In genomic region chr3:176193032-176193698, GRCh38 we compare ENCODE assay signal across 16 cellular contexts.
DNase-seq lines count a peak whose midpoint lies in the region; ATAC-seq and TF ChIP-seq lines count a peak whose summit lies in the region.
"Had no signal": no experiment of that assay in that cellular context is flagged by ENCODE, and none has a peak within 500 bp of the region (broad histone marks: within the 10 kb centered on the region; RNA-seq: fewer than 3 reads in every experiment).

No MANE protein-coding gene starts in this region.

- no peaks in the 10 kb centered on the region for H3K36me3 ChIP-seq in mesendoderm (ENCODE audit: control insufficient read depth, insufficient read depth, low read length)
- H3K36me3 ChIP-seq in heart left ventricle, result no peaks in the 10 kb centered on the region
- H3K36me3 ChIP-seq: SJSA1 had no signal

- no peak overlapping the region for H2BK120ac ChIP-seq in mesendoderm (ENCODE audit: low read depth, low read length)

- H3K18ac ChIP-seq in mesendoderm (ENCODE audit: low read length), result no peak overlapping the region

- H3K9me3 Mint-ChIP-seq in WTC11 (peaks cover 30% of the 10 kb centered on the region), glutamatergic neuron (ENCODE audit: unreplicated experiment) (peaks cover 2% of the 10 kb centered on the region)

- H3K4me3 Mint-ChIP-seq in WTC11 (no peak overlapping the region), glutamatergic neuron (ENCODE audit: unreplicated experiment) (no peak overlapping the region)

- H3K4me2 ChIP-seq in mesendoderm (ENCODE audit: low read length), result no peak overlapping the region

- no peak for TF ChIP-seq POLR2A in heart left ventricle (IDR thresholded peaks at IDR 0.05)

- POLR2A ChIA-PET in WTC11 (lab: Charles Lee), result no interaction called here

- H3K9ac ChIP-seq in mesendoderm (ENCODE audit: low read length), result no peak overlapping the region

- no peak overlapping the region for H2BK5ac ChIP-seq in mesendoderm (ENCODE audit: low read length)

- H3K27me3 ChIP-seq in mesendoderm (ENCODE audit: insufficient read depth, low read length, poor library complexity) (no peaks in the 10 kb centered on the region), heart left ventricle (no peaks in the 10 kb centered on the region)
- H3K27me3 ChIP-seq: SJSA1 had no signal

- intact Hi-C loops in heart left ventricle (cut with DNase I), result no loop called here

- H3K9me3 ChIP-seq in heart left ventricle, result peaks cover 0 to 43% (median 12%) of the 10 kb centered on the region in 12 donors
- H3K9me3 ChIP-seq: SJSA1 had no signal

- no peak overlapping the region for H3K4me3 ChIP-seq in mesendoderm (ENCODE audit: low read length)
- H3K4me3 ChIP-seq in heart left ventricle, result no peak overlapping the region
- H3K4me3 ChIP-seq: K562, SJSA1 had no signal

- no peaks in the 10 kb centered on the region for H3K4me1 ChIP-seq in mesendoderm (ENCODE audit: control insufficient read depth, low read depth, low read length)
- peaks cover 0 to 8% (median 0%) of the 10 kb centered on the region in 12 donors for H3K4me1 ChIP-seq in heart left ventricle
- H3K4me1 ChIP-seq: SJSA1 had no signal

- no peak overlapping the region for H4K8ac ChIP-seq in mesendoderm (ENCODE audit: low read depth, low read length)

- in situ Hi-C loops in G401 (cut with HindIII; ENCODE audit: low sequenced_read_pairs), result no loop called here

- CTCF ChIA-PET in WTC11 (lab: Charles Lee), result interaction anchor here (0.6 to 1.6 kb wide), 3 partner anchors 11 to 290 kb away, joined by 3 to 4 read pairs (median 4); no protein-coding TSS in a partner anchor

- peaks cover 18% of the 10 kb centered on the region for H3K4me1 Mint-ChIP-seq in WTC11
- H3K4me1 Mint-ChIP-seq in glutamatergic neuron (ENCODE audit: low read depth, unreplicated experiment), result peaks cover 22% of the 10 kb centered on the region

- TF ChIP-seq CTCF in WTC11 (IDR thresholded peaks at IDR 0.05) (no peak), glutamatergic neuron (IDR thresholded peaks at IDR 0.05; ENCODE audit: partially characterized antibody, unreplicated experiment) (no peak), heart left ventricle (IDR thresholded peaks at IDR 0.05) (no peak)

- no peaks in the 10 kb centered on the region for H3K27me3 Mint-ChIP-seq in WTC11 (ENCODE audit: low read depth)
- H3K27me3 Mint-ChIP-seq in glutamatergic neuron (ENCODE audit: unreplicated experiment), result no peaks in the 10 kb centered on the region

- no peaks in the 10 kb centered on the region for H3K79me2 ChIP-seq in mesendoderm (ENCODE audit: control insufficient read depth, insufficient read depth, low read length)

- DNase-seq in WTC11 (ENCODE audit: low spot score) (no peak), glutamatergic neuron (no peak), mesendoderm (peak; percentile 45), NCI-H510A (lab: John Stamatoyannopoulos, UW) (no peak), heart left ventricle (no peak), amniotic stem cell (lab: John Stamatoyannopoulos, UW) (no peak), G401 (ENCODE audit: low spot score) (no peak)
- DNase-seq: COR-L47, MV-4-11, NCI-H1417 treated with DMSO at 0.1 percent for 48 hours, NCI-H1930, NCI-H510A treated with DMSO at 0.1 percent for 48 hours, NCI-H82 had no signal

- H3K79me1 ChIP-seq in mesendoderm (ENCODE audit: low read length), result no peaks in the 10 kb centered on the region

- no peak overlapping the region for H3K4ac ChIP-seq in mesendoderm (ENCODE audit: low read depth, low read length)

- H3K27ac ChIP-seq in mesendoderm (ENCODE audit: low read depth, low read length) (no peak overlapping the region), heart left ventricle (peak overlapping the region in 1 of 12 donors; percentile 37)
- H3K27ac ChIP-seq: SJSA1 had no signal

- H3K36me3 Mint-ChIP-seq in WTC11 (peaks cover 15% of the 10 kb centered on the region), glutamatergic neuron (ENCODE audit: unreplicated experiment) (peaks cover 10% of the 10 kb centered on the region)

- no peak overlapping the region for H2AK5ac ChIP-seq in mesendoderm (ENCODE audit: low read length)

- no peak overlapping the region for H4K5ac ChIP-seq in mesendoderm (ENCODE audit: low read length)

- peak; percentile 99 for ATAC-seq in WTC11
- no peak for ATAC-seq in heart left ventricle
- ATAC-seq: HCT116, K562 had no signal

- H3K23ac ChIP-seq in mesendoderm (ENCODE audit: low read length), result no peak overlapping the region

- no peak overlapping the region for H3K56ac ChIP-seq in mesendoderm (ENCODE audit: low read length)

- H3K27ac Mint-ChIP-seq in WTC11 (peak overlapping the region; percentile 51; the same call in 1 of the 2 replicates), glutamatergic neuron (ENCODE audit: unreplicated experiment) (peak overlapping the region; percentile 48)

- no peak overlapping the region for H2BK15ac ChIP-seq in mesendoderm (replicated peaks; ENCODE audit: low read depth)

TF ChIP-seq in WTC11, 78 proteins besides CTCF, POLR2A, EP300 and RAD21 (continues in another document):
- no peak for TF ChIP-seq ZNF263 (CRISPR knock-in tag; IDR thresholded peaks at IDR 0.05; ENCODE audit: low read depth)
- no peak for TF ChIP-seq RELA (CRISPR knock-in tag; IDR thresholded peaks at IDR 0.05; ENCODE audit: borderline replicate concordance)
- TF ChIP-seq ZNF121 (CRISPR knock-in tag; IDR thresholded peaks at IDR 0.05), result no peak
- TF ChIP-seq, protein P1, sequence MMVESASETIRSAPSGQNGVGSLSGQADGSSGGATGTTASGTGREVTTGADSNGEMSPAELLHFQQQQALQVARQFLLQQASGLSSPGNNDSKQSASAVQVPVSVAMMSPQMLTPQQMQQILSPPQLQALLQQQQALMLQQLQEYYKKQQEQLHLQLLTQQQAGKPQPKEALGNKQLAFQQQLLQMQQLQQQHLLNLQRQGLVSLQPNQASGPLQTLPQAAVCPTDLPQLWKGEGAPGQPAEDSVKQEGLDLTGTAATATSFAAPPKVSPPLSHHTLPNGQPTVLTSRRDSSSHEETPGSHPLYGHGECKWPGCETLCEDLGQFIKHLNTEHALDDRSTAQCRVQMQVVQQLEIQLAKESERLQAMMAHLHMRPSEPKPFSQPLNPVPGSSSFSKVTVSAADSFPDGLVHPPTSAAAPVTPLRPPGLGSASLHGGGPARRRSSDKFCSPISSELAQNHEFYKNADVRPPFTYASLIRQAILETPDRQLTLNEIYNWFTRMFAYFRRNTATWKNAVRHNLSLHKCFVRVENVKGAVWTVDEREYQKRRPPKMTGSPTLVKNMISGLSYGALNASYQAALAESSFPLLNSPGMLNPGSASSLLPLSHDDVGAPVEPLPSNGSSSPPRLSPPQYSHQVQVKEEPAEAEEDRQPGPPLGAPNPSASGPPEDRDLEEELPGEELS (CRISPR knock-in tag; IDR thresholded peaks at IDR 0.05), result no peak
- TF ChIP-seq MYBL2 (CRISPR knock-in tag; IDR thresholded peaks at IDR 0.05), result no peak
- no peak for TF ChIP-seq USF1 (CRISPR knock-in tag; IDR thresholded peaks at IDR 0.05)
- no peak for TF ChIP-seq PREB (CRISPR knock-in tag; IDR thresholded peaks at IDR 0.05; ENCODE audit: borderline replicate concordance)
- TF ChIP-seq, protein P2, sequence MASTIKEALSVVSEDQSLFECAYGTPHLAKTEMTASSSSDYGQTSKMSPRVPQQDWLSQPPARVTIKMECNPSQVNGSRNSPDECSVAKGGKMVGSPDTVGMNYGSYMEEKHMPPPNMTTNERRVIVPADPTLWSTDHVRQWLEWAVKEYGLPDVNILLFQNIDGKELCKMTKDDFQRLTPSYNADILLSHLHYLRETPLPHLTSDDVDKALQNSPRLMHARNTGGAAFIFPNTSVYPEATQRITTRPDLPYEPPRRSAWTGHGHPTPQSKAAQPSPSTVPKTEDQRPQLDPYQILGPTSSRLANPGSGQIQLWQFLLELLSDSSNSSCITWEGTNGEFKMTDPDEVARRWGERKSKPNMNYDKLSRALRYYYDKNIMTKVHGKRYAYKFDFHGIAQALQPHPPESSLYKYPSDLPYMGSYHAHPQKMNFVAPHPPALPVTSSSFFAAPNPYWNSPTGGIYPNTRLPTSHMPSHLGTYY (CRISPR knock-in tag; IDR thresholded peaks at IDR 0.05), result no peak
- TF ChIP-seq ZNF423 (CRISPR knock-in tag; IDR thresholded peaks at IDR 0.05), result no peak
- TF ChIP-seq CDX4 (CRISPR knock-in tag; IDR thresholded peaks at IDR 0.05; ENCODE audit: borderline replicate concordance), result no peak
- no peak for TF ChIP-seq FOXK1 (CRISPR knock-in tag; IDR thresholded peaks at IDR 0.05)
- no peak for TF ChIP-seq NR1H2 (CRISPR knock-in tag; IDR thresholded peaks at IDR 0.05)
- TF ChIP-seq, protein P3, sequence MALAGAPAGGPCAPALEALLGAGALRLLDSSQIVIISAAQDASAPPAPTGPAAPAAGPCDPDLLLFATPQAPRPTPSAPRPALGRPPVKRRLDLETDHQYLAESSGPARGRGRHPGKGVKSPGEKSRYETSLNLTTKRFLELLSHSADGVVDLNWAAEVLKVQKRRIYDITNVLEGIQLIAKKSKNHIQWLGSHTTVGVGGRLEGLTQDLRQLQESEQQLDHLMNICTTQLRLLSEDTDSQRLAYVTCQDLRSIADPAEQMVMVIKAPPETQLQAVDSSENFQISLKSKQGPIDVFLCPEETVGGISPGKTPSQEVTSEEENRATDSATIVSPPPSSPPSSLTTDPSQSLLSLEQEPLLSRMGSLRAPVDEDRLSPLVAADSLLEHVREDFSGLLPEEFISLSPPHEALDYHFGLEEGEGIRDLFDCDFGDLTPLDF (CRISPR knock-in tag; IDR thresholded peaks at IDR 0.05), result no peak
- TF ChIP-seq TEAD4 (CRISPR knock-in tag; IDR thresholded peaks at IDR 0.05), result no peak
